16 cellular contexts compared by ENCODE assay signal in genomic region chr17:63189082-63189481, GRCh38.
A peak's percentile ranks its signal among the peaks of the same experiment; 100 is the strongest.
DNase-seq lines count a peak whose midpoint lies in the region; TF ChIP-seq lines count a peak whose summit lies in the region.
"Had no signal": no experiment of that assay in that cellular context is flagged by ENCODE, and none has a peak within 500 bp of the region (broad histone marks: within the 10 kb centered on the region; RNA-seq: fewer than 3 reads in every experiment).

No MANE protein-coding gene starts in this region.

- H3K36me3 ChIP-seq in mammary epithelial cell (ENCODE audit: insufficient read depth, low read length) (peaks cover 4% of the 10 kb centered on the region), transverse colon (no peaks in the 10 kb centered on the region), esophagus squamous epithelium (peaks cover 0 to 3% (median 0%) of the 10 kb centered on the region in 3 donors)
- H3K36me3 ChIP-seq: HAP-1, Peyer's patch, prostate gland had no signal

- peaks cover 62% of the 10 kb centered on the region for H3K79me2 ChIP-seq in mammary epithelial cell (ENCODE audit: insufficient read depth, low read length)

- TF ChIP-seq CTCF in NB4 (IDR thresholded peaks at IDR 0.05; ENCODE audit: low read depth, low read length): no peak
- TF ChIP-seq CTCF in mammary epithelial cell (conservative IDR thresholded peaks at IDR 0.05 in 1 of 2, IDR thresholded peaks at IDR 0.05 in 1 of 2; ENCODE audit: extremely low read depth in 1 of 2, insufficient read depth in 1 of 2, low read depth in 1 of 2, low read length in 2 of 2): no peak
- TF ChIP-seq CTCF in transverse colon (IDR thresholded peaks at IDR 0.05): no peak
- TF ChIP-seq CTCF in GM13977 (IDR thresholded peaks at IDR 0.05; ENCODE audit: extremely low read depth, insufficient read depth, missing control alignments): no peak
- TF ChIP-seq CTCF in esophagus squamous epithelium (IDR thresholded peaks at IDR 0.05): no peak

- H3K4me1 ChIP-seq in mammary epithelial cell (ENCODE audit: insufficient read depth, low read length) (peaks cover 7% of the 10 kb centered on the region), transverse colon (no peaks in the 10 kb centered on the region), esophagus squamous epithelium (no peaks in the 10 kb centered on the region)
- H3K4me1 ChIP-seq: BE2C, Peyer's patch, prostate gland had no signal

- peak; percentile 19 for DNase-seq in CD1c-positive myeloid dendritic cell (ENCODE audit: extremely low spot score)
- DNase-seq in NB4 (ENCODE audit: low read depth): peak; percentile 3
- DNase-seq in mammary epithelial cell: peak; percentile 58
- peak; percentile 78 for DNase-seq in iris pigment epithelial cell (ENCODE audit: low read depth)
- DNase-seq in transverse colon: no peak
- no peak for DNase-seq in GM13977 (ENCODE audit: low spot score)
- no peak for DNase-seq in C1 segment of cervical spinal cord (lab: John Stamatoyannopoulos, UW)
- DNase-seq in esophagus squamous epithelium (lab: John Stamatoyannopoulos, UW): no peak
- DNase-seq: activated T-cell treated with anti-CD3 and anti-CD28 coated beads for 4 hours; BE2C; NCI-H1105; NCI-H2227 treated with DMSO at 0.1 percent for 48 hours; Peyer's patch; stimulated activated CD4-positive, alpha-beta T cell treated with anti-CD3 and anti-CD28 coated beads, Interleukin-2, amount 100 ng/mL, for 48 hours had no signal

- no peak overlapping the region for H3K4me3 ChIP-seq in NB4 (ENCODE audit: low read depth, low read length)
- H3K4me3 ChIP-seq in mammary epithelial cell (replicated peaks in 1 of 3; ENCODE audit: insufficient read depth in 1 of 3, low read depth in 2 of 3, low read length in 3 of 3): no peak overlapping the region
- H3K4me3 ChIP-seq in transverse colon: no peak overlapping the region
- H3K4me3 ChIP-seq in esophagus squamous epithelium: no peak overlapping the region
- H3K4me3 ChIP-seq: HAP-1, Peyer's patch, prostate gland had no signal

- no TSS peak for BruUV-seq in mammary epithelial cell (replicated peaks; lab: Mats Ljungman, UMichigan)

- no peaks in the 10 kb centered on the region for H4K20me1 ChIP-seq in mammary epithelial cell (ENCODE audit: insufficient read depth, low read length)

- H3K27ac ChIP-seq in mammary epithelial cell (ENCODE audit: insufficient read depth, low read depth, low read length) (peak overlapping the region; percentile 7), transverse colon (no peak overlapping the region), esophagus squamous epithelium (no peak overlapping the region)
- H3K27ac ChIP-seq: Peyer's patch, prostate gland had no signal

- H3K4me2 ChIP-seq in mammary epithelial cell (ENCODE audit: insufficient read depth, low read depth, low read length): no peak overlapping the region

- no peak overlapping the region for H2AFZ ChIP-seq in mammary epithelial cell (ENCODE audit: low read depth, low read length)

- TF ChIP-seq POLR2A in NB4 (IDR thresholded peaks at IDR 0.05; ENCODE audit: extremely low read depth, insufficient read length) (no peak), transverse colon (IDR thresholded peaks at IDR 0.05) (no peak), esophagus squamous epithelium (IDR thresholded peaks at IDR 0.05) (no peak)

- H3K9ac ChIP-seq in mammary epithelial cell (ENCODE audit: insufficient read depth, low read length): no peak overlapping the region

- in situ Hi-C loops in mammary epithelial cell (cut with MboI; ENCODE audit: low sequenced_read_pairs in 2 of 2): no loop called here
- in situ Hi-C loops in transverse colon (cut with MboI; ENCODE audit: low pct_ligation_motif_present in 1 of 4, low pct_unique_long_range_greater_than_20kb in 1 of 4, low sequenced_read_pairs in 3 of 4): no loop called here
- in situ Hi-C loops in GM13977 (cut with MboI; ENCODE audit: low pct_unique_long_range_greater_than_20kb, low sequenced_read_pairs, unreplicated experiment): no loop called here

- dilution Hi-C loops in mammary epithelial cell (cut with HindIII; ENCODE audit: low sequenced_read_pairs): no loop called here

- CTCF ChIA-PET in mammary epithelial cell (lab: Charles Lee; ENCODE audit: low non-redundant PET): no interaction called here

- no peaks in the 10 kb centered on the region for H3K9me3 ChIP-seq in mammary epithelial cell (replicated peaks; ENCODE audit: insufficient read depth, low read length)
- H3K9me3 ChIP-seq in transverse colon: no peaks in the 10 kb centered on the region
- H3K9me3 ChIP-seq in esophagus squamous epithelium: no peaks in the 10 kb centered on the region
- H3K9me3 ChIP-seq: BE2C, HAP-1, Peyer's patch, prostate gland had no signal

- TF ChIP-seq EP300 in transverse colon (IDR thresholded peaks at IDR 0.05; ENCODE audit: low read depth): no peak

- H3K27me3 ChIP-seq in mammary epithelial cell (ENCODE audit: insufficient read depth, low read length) (no peaks in the 10 kb centered on the region), transverse colon (no peaks in the 10 kb centered on the region), esophagus squamous epithelium (no peaks in the 10 kb centered on the region)
- H3K27me3 ChIP-seq: BE2C, Peyer's patch had no signal

- intact Hi-C loops in mammary epithelial cell (cut with micrococcal nuclease): no loop called here
- intact Hi-C loops in transverse colon (cut with DNase I; ENCODE audit: low total_unique reads): no loop called here
- intact Hi-C loops in esophagus squamous epithelium (cut with DNase I): no loop called here

Comparison
In these comparisons a context has a peak if more than half of its experiments do, and no peak if none do; other contexts are left out.
1. DNase-seq: peak in CD1c-positive myeloid dendritic cell (single experiment), NB4 (single experiment), mammary epithelial cell (single experiment) and iris pigment epithelial cell (single experiment); none in transverse colon (single experiment), GM13977 (single experiment), C1 segment of cervical spinal cord (0 of 14) and esophagus squamous epithelium (single experiment).